In the genomic region with DNA sequence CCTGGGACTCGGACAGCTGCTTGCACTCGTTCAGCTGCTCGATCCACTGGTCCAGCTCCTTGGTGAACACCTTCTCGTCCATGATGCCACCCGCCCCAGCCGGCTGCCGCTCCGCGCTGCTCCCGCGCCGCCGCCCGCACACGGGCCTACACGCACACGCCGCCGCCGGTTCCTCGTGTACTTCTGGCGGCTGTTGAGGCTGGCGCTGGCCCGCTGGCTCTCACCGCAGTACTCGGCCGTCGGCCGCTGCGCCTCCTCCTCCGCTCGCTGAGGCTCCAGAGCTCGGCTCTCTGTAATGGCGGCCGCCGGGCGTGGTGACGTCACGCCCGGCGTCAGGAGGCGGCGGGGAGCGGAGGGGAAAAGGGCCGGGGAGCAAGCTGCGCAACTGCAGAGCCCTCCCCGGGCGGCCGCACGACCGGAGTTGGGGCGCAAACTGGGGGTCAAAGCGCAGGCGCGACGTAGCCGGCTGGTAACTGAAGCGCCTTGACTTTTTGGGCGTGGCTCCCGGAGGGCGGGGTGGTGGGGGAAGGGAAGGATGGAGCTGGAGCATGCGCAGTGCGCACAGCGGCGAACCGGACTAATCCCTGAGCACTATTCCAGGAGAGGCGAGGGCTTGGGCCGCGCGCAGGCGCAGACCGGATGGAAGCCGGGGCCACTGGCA, we compare ENCODE assay signal across 8 cellular contexts. TPM values are rescaled to one million over a fixed set of nuclear protein-coding genes. Genes with fewer than 3 reads are reported as not detected.
DNase-seq lines count a peak whose midpoint lies in the region; ATAC-seq and TF ChIP-seq lines count a peak whose summit lies in the region.

PPP2CA (minus strand) TSS at position 294 of the 661 bp plus-strand sequence; CDS start at position 82, 212 bp downstream.

- peaks cover 19% of the 10 kb centered on the region for H3K36me3 Mint-ChIP-seq in activated naive CD4-positive, alpha-beta T cell treated with anti-CD3 and anti-CD28 coated beads, Interleukin-2, amount 50 U/mL, for 24 hours

- DNase-seq in GM06990 (ENCODE audit: extremely low read depth, insufficient read length) = peak; percentile 100
- peak; percentile 93 for DNase-seq in NCI-H1092 (lab: John Stamatoyannopoulos, UW)
- DNase-seq in globus pallidus (ENCODE audit: low spot score) = peak; percentile 98
- peak; percentile 97 for DNase-seq in occipital lobe (lab: John Stamatoyannopoulos, UW)

- no peaks in the 10 kb centered on the region for H3K27me3 Mint-ChIP-seq in activated naive CD4-positive, alpha-beta T cell treated with anti-CD3 and anti-CD28 coated beads, Interleukin-2, amount 50 U/mL, for 24 hours

- no peak for TF ChIP-seq CTCF in GM06990 (IDR thresholded peaks at IDR 0.05; ENCODE audit: insufficient read depth, low read length, poor library complexity, severe bottlenecking)

- no peaks in the 10 kb centered on the region for H3K9me3 Mint-ChIP-seq in activated naive CD4-positive, alpha-beta T cell treated with anti-CD3 and anti-CD28 coated beads, Interleukin-2, amount 50 U/mL, for 24 hours

- H3K4me3 Mint-ChIP-seq in activated naive CD4-positive, alpha-beta T cell treated with anti-CD3 and anti-CD28 coated beads, Interleukin-2, amount 50 U/mL, for 24 hours = peak within 1 kb of the TSS; percentile 88

- H3K4me3 ChIP-seq in GM06990 (replicated peaks; ENCODE audit: low read depth, low read length) = peak within 1 kb of the TSS; percentile 98

- H3K4me1 Mint-ChIP-seq in activated naive CD4-positive, alpha-beta T cell treated with anti-CD3 and anti-CD28 coated beads, Interleukin-2, amount 50 U/mL, for 24 hours = peaks cover 43% of the 10 kb centered on the region

- peak; percentile 79 for ATAC-seq in HG02588 (IDR thresholded peaks at IDR 0.05; ENCODE audit: unreplicated experiment)
- peak; percentile 94 for ATAC-seq in SK-N-SH treated with all-trans-retinoic acid at 6 μM for 48 hours

- H3K36me3 ChIP-seq in GM06990 (ENCODE audit: control insufficient read depth, insufficient read depth, low read length) = no peaks in the 10 kb centered on the region

- H3K27ac ChIP-seq in temporal lobe (ENCODE audit: low read depth, low read length) = peak within 1 kb of the TSS; percentile 95

- H3K27me3 ChIP-seq in GM06990 (replicated peaks; ENCODE audit: control insufficient read depth, insufficient read depth, low read length) = no peaks in the 10 kb centered on the region

- peak within 1 kb of the TSS; percentile 99 for H3K27ac Mint-ChIP-seq in activated naive CD4-positive, alpha-beta T cell treated with anti-CD3 and anti-CD28 coated beads, Interleukin-2, amount 50 U/mL, for 24 hours

TF ChIP-seq in SK-N-SH treated with all-trans-retinoic acid at 6 μM for 48 hours, 23 proteins besides CTCF, POLR2A, EP300 and RAD21:
- TF ChIP-seq, protein P1, sequence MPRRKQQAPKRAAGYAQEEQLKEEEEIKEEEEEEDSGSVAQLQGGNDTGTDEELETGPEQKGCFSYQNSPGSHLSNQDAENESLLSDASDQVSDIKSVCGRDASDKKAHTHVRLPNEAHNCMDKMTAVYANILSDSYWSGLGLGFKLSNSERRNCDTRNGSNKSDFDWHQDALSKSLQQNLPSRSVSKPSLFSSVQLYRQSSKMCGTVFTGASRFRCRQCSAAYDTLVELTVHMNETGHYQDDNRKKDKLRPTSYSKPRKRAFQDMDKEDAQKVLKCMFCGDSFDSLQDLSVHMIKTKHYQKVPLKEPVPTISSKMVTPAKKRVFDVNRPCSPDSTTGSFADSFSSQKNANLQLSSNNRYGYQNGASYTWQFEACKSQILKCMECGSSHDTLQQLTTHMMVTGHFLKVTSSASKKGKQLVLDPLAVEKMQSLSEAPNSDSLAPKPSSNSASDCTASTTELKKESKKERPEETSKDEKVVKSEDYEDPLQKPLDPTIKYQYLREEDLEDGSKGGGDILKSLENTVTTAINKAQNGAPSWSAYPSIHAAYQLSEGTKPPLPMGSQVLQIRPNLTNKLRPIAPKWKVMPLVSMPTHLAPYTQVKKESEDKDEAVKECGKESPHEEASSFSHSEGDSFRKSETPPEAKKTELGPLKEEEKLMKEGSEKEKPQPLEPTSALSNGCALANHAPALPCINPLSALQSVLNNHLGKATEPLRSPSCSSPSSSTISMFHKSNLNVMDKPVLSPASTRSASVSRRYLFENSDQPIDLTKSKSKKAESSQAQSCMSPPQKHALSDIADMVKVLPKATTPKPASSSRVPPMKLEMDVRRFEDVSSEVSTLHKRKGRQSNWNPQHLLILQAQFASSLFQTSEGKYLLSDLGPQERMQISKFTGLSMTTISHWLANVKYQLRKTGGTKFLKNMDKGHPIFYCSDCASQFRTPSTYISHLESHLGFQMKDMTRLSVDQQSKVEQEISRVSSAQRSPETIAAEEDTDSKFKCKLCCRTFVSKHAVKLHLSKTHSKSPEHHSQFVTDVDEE (CRISPR knock-in tag; IDR thresholded peaks at IDR 0.05) = 0 out of 2 replicates have a peak, but pooled peaks have one; percentile 32
- TF ChIP-seq BACH2 (CRISPR knock-in tag; IDR thresholded peaks at IDR 0.05; ENCODE audit: borderline replicate concordance) = no peak
TF ChIP-seq in SK-N-SH treated with all-trans-retinoic acid at 6 μM for 48 hours: peak in this region for 1.

RNA-seq across cellular contexts. Expression of gene PPP2CA, which starts in this region (rescaled TPM):
- 128 TPM for total RNA-seq in occipital lobe
- 90.2 TPM for total RNA-seq in temporal lobe

Comparison
In these comparisons a context has a peak if more than half of its experiments do, and no peak if none do; other contexts are left out.
1. Peak in every context shown above with its lines: DNase-seq, ATAC-seq, H3K4me3 ChIP-seq and H3K27ac ChIP-seq.